Comparison of ENCODE assay signal across 15 cellular contexts in genomic region chr2:105753380-105753779, GRCh38. TPM values are rescaled to one million over a fixed set of nuclear protein-coding genes. Genes with fewer than 3 reads are reported as not detected.
DNase-seq lines count a peak whose midpoint lies in the region; ATAC-seq lines count a peak whose summit lies in the region.
"Had no signal": no experiment of that assay in that cellular context is flagged by ENCODE, and none has a peak within 500 bp of the region (broad histone marks: within the 10 kb centered on the region; RNA-seq: fewer than 3 reads in every experiment).

No MANE protein-coding gene starts in this region.

- H3K27ac Mint-ChIP-seq in T-helper 17 cell, result peak overlapping the region; percentile 99
- peak overlapping the region; percentile 91 to 94 for H3K27ac Mint-ChIP-seq in effector memory CD8-positive, alpha-beta T cell
- H3K27ac Mint-ChIP-seq in stimulated activated naive B cell treated with anti-CD40 and anti-IgM and Interleukin-4, amounts not matched to agents 10 μg/mL and 1 μg/mL and 100 μg/mL, for 72 hours, result peak overlapping the region; percentile 88

- H3K4me1 Mint-ChIP-seq in T-helper 17 cell, result peaks cover 76% of the 10 kb centered on the region
- peaks cover 81 to 91% of the 10 kb centered on the region in 2 donors for H3K4me1 Mint-ChIP-seq in effector memory CD8-positive, alpha-beta T cell (ENCODE audit: low read depth in 2 of 2)
- peaks cover 79 to 94% of the 10 kb centered on the region in 2 donors for H3K4me1 Mint-ChIP-seq in stimulated activated naive B cell treated with anti-CD40 and anti-IgM and Interleukin-4, amounts not matched to agents 10 μg/mL and 1 μg/mL and 100 μg/mL, for 72 hours

- H3K36me3 Mint-ChIP-seq in T-helper 17 cell (ENCODE audit: low read depth), result peaks cover 11% of the 10 kb centered on the region
- H3K36me3 Mint-ChIP-seq in effector memory CD8-positive, alpha-beta T cell (ENCODE audit: insufficient read depth), result peaks cover 29% of the 10 kb centered on the region
- H3K36me3 Mint-ChIP-seq in stimulated activated naive B cell treated with anti-CD40 and anti-IgM and Interleukin-4, amounts not matched to agents 10 μg/mL and 1 μg/mL and 100 μg/mL, for 72 hours, result peaks cover 49 to 73% of the 10 kb centered on the region in 2 donors

- H3K9me3 ChIP-seq in T-helper 17 cell (ENCODE audit: control insufficient read depth, low read length, poor library complexity, severe bottlenecking), result no peaks in the 10 kb centered on the region
- H3K9me3 ChIP-seq: breast epithelium, SK-N-SH, thyroid gland had no signal

- peak; percentile 61 for DNase-seq in activated effector memory CD4-positive, alpha-beta T cell treated with anti-CD3 and anti-CD28 coated beads, Interleukin-2, amount 50 U/mL, for 16 hours
- DNase-seq in activated effector memory CD4-positive, alpha-beta T cell treated with Interleukin-2 at 50 U/mL for 16 hours, result no peak
- no peak for DNase-seq in T-helper 17 cell
- no peak for DNase-seq in effector memory CD8-positive, alpha-beta T cell
- DNase-seq in stimulated activated naive B cell treated with anti-CD40 and anti-IgM and Interleukin-4, amounts not matched to agents 10 μg/mL and 1 μg/mL and 100 μg/mL, for 72 hours, result no peak
- no peak for DNase-seq in NCI-H1417 treated with DMSO at 0.1 percent for 48 hours (lab: John Stamatoyannopoulos, UW)
- DNase-seq in NCI-H187 treated with DMSO at 0.1 percent for 48 hours (lab: John Stamatoyannopoulos, UW), result no peak
- DNase-seq: hypothalamus, NCI-H1930, NCI-H524, PC-3, SK-N-SH, thyroid gland had no signal

- H3K27me3 Mint-ChIP-seq in T-helper 17 cell, result no peaks in the 10 kb centered on the region
- no peaks in the 10 kb centered on the region for H3K27me3 Mint-ChIP-seq in effector memory CD8-positive, alpha-beta T cell
- no peaks in the 10 kb centered on the region for H3K27me3 Mint-ChIP-seq in stimulated activated naive B cell treated with anti-CD40 and anti-IgM and Interleukin-4, amounts not matched to agents 10 μg/mL and 1 μg/mL and 100 μg/mL, for 72 hours

- H3K4me3 Mint-ChIP-seq in T-helper 17 cell, result peak overlapping the region; percentile 86
- peak overlapping the region; percentile 61 to 77 for H3K4me3 Mint-ChIP-seq in effector memory CD8-positive, alpha-beta T cell
- H3K4me3 Mint-ChIP-seq in stimulated activated naive B cell treated with anti-CD40 and anti-IgM and Interleukin-4, amounts not matched to agents 10 μg/mL and 1 μg/mL and 100 μg/mL, for 72 hours, result peak overlapping the region; percentile 55 to 79

- ATAC-seq in T-helper 17 cell, result no peak
- no peak for ATAC-seq in effector memory CD8-positive, alpha-beta T cell (replicated peaks)
- ATAC-seq in stimulated activated naive B cell treated with anti-CD40 and anti-IgM and Interleukin-4, amounts not matched to agents 10 μg/mL and 1 μg/mL and 100 μg/mL, for 72 hours (replicated peaks), result no peak
- ATAC-seq in HG02623 (IDR thresholded peaks at IDR 0.05; ENCODE audit: unreplicated experiment), result no peak
- ATAC-seq: PC-3 had no signal

- no peaks in the 10 kb centered on the region for H3K9me3 Mint-ChIP-seq in effector memory CD8-positive, alpha-beta T cell
- peaks cover 0 to 3% of the 10 kb centered on the region in 2 donors for H3K9me3 Mint-ChIP-seq in stimulated activated naive B cell treated with anti-CD40 and anti-IgM and Interleukin-4, amounts not matched to agents 10 μg/mL and 1 μg/mL and 100 μg/mL, for 72 hours

RNA-seq across cellular contexts. Expression of gene NCK2, which starts 8.7 kb away (rescaled TPM):
- total RNA-seq in T-helper 17 cell, result 100 to 1,000 TPM; 114 to 151 TPM
